Comparison of ENCODE assay signal across 8 cellular contexts in the genomic region with DNA sequence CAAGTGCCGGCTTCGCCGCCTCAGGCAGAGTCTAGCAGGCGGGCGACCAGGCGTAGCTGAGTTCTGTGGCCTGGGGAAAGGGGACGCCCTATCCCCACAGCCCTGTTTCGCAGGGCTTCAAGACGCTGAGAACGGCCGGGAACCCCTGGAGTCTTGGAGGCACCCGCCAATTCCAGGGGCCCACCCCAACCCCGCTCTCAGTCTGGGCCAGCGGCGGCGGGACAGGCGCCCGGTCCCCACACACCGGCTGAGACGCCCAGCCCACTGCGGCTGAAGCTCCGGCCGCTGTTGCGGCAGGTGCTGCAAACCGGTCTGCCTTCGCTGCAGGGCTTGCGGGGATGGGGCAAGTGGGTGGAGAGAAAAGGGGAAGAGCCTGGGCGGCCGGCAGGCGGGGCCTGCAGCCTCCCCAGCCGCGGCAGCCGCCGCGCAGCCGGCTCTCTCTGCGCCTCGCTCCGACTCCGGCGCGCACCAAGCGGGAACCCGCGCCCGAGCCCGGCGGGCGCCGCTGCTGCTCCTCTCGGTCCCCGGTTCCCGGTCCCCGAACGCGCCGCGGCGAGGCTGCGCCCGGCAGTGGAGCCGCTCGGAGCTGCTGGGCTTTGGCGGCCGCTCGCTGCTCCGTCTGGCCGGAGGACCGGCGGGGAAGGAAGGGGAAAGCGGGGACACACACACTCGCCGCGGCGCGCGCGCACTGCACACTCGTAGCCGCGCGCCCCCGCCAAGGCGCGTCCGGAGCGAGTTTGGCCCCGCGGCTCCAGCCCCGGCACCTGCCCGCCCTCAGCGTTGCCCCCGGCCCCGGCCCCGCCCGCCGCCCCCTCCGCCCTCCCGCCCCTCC. TPM values are rescaled to one million over a fixed set of nuclear protein-coding genes. Genes with fewer than 3 reads are reported as not detected.
DNase-seq lines count a peak whose midpoint lies in the region; ATAC-seq, FAIRE-seq and TF ChIP-seq lines count a peak whose summit lies in the region.

A gene with protein sequence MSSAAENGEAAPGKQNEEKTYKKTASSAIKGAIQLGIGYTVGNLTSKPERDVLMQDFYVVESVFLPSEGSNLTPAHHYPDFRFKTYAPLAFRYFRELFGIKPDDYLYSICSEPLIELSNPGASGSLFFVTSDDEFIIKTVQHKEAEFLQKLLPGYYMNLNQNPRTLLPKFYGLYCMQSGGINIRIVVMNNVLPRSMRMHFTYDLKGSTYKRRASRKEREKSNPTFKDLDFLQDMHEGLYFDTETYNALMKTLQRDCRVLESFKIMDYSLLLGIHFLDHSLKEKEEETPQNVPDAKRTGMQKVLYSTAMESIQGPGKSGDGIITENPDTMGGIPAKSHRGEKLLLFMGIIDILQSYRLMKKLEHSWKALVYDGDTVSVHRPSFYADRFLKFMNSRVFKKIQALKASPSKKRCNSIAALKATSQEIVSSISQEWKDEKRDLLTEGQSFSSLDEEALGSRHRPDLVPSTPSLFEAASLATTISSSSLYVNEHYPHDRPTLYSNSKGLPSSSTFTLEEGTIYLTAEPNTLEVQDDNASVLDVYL (plus strand): TSS at position 437 of the 832 bp plus-strand sequence. CDS start 117,375 bp downstream, outside the sequence.

- H3K4me3 Mint-ChIP-seq in brain, result peak within 1 kb of the TSS; percentile 88 to 97 (median 94)

- no peak for FAIRE-seq in RCC 7860 (lab: Jason Lieb, UNC)

- H3K4me1 Mint-ChIP-seq in brain, result peaks cover 29% of the 10 kb centered on the region

- H3K36me3 Mint-ChIP-seq in brain, result no peaks in the 10 kb centered on the region

- intact Hi-C loops in gastrocnemius medialis (cut with DNase I; ENCODE audit: low total_unique reads), result loop anchor here (5.0 to 10.0 kb wide), 2 partner anchors 72 to 140 kb away; no protein-coding TSS in a partner anchor

- H3K27me3 ChIP-seq in HUES6 (ENCODE audit: control insufficient read depth, insufficient read depth, low read length), result peaks cover 74% of the 10 kb centered on the region
- H3K27me3 ChIP-seq in gastrocnemius medialis, result no peaks in the 10 kb centered on the region

- no peaks in the 10 kb centered on the region for H3K9me3 ChIP-seq in HUES6 (ENCODE audit: control insufficient read depth, insufficient read depth, low read depth, low read length)
- H3K9me3 ChIP-seq in gastrocnemius medialis, result no peaks in the 10 kb centered on the region

- H3K9ac ChIP-seq in HUES6 (ENCODE audit: low read length), result peak within 1 kb of the TSS; percentile 55

- peak within 1 kb of the TSS; percentile 90 for H3K4me3 ChIP-seq in HUES6 (ENCODE audit: low read depth, low read length)
- H3K4me3 ChIP-seq in gastrocnemius medialis, result peak within 1 kb of the TSS; percentile 67 to 79 (median 76)

- H3K9me3 Mint-ChIP-seq in brain, result peaks cover 0 to 3% (median 0%) of the 10 kb centered on the region in 5 experiments

- peaks cover 51% of the 10 kb centered on the region for H3K27me3 Mint-ChIP-seq in brain

- no peaks in the 10 kb centered on the region for H3K36me3 ChIP-seq in HUES6 (ENCODE audit: control insufficient read depth, insufficient read depth, low read length)
- no peaks in the 10 kb centered on the region for H3K36me3 ChIP-seq in gastrocnemius medialis

- no peak for TF ChIP-seq CTCF in brain (conservative IDR thresholded peaks at IDR 0.05)
- peak in 1 of 5 experiments; percentile 23 for TF ChIP-seq CTCF in gastrocnemius medialis (IDR thresholded peaks at IDR 0.05 in 4 of 5, conservative IDR thresholded peaks at IDR 0.05 in 1 of 5)

- peak; percentile 75 for ATAC-seq in GM21423 (IDR thresholded peaks at IDR 0.05; ENCODE audit: unreplicated experiment)
- peak; percentile 81 to 90 for ATAC-seq in gastrocnemius medialis

- DNase-seq in GDM1 (lab: John Stamatoyannopoulos, UW) (peak; percentile 77), RPMI7951 (ENCODE audit: low read depth) (peak; percentile 25), iPS-NIHi7 (ENCODE audit: extremely low spot score) (peak; percentile 90), gastrocnemius medialis (peak; percentile 18 to 39), RCC 7860 (ENCODE audit: low spot score) (no peak)

- H3K27ac ChIP-seq in HUES6 (ENCODE audit: low read depth, low read length) (no peak within 1 kb of the TSS), gastrocnemius medialis (peak within 1 kb of the TSS; percentile 67 to 79 (median 76))

- in situ Hi-C loops in gastrocnemius medialis (cut with MboI; ENCODE audit: low sequenced_read_pairs in 4 of 4), result no loop called here

- peak in 1 of 2 donors; percentile 57 for TF ChIP-seq POLR2A in gastrocnemius medialis (IDR thresholded peaks at IDR 0.05)

- H3K27ac Mint-ChIP-seq in brain, result peak within 1 kb of the TSS; percentile 81 to 90 (median 86)

- peaks cover 16% of the 10 kb centered on the region for H3K4me1 ChIP-seq in HUES6 (ENCODE audit: control insufficient read depth, insufficient read depth, low read length)
- peaks cover 9 to 11% of the 10 kb centered on the region in 2 donors for H3K4me1 ChIP-seq in gastrocnemius medialis

RNA-seq across cellular contexts. Expression of the gene that starts here (rescaled TPM):
- not detected in 2 replicates for total RNA-seq in RPMI7951 (2014; rRNA removed; shearing (Covaris generic))
- polyA plus RNA-seq in brain (ENCODE audit: insufficient read depth, low read depth, low replicate concordance), result 2.5 TPM
- 1 to 10 TPM; 1.2 to 2.6 (median 2.0) TPM for total RNA-seq in gastrocnemius medialis

Comparison
In these comparisons a context has a peak if more than half of its experiments do, and no peak if none do; other contexts are left out.
1. Peak in DNase-seq in RPMI7951; RNA of the gene not detected or under 1 TPM.